Comparison of ENCODE assay signal across 8 cellular contexts in genomic region chr6:125780540-125781306, GRCh38.
DNase-seq lines count a peak whose midpoint lies in the region; ATAC-seq lines count a peak whose summit lies in the region.

No MANE protein-coding gene starts in this region.

- peak overlapping the region; percentile 83 for H3K27ac ChIP-seq in caudate nucleus (ENCODE audit: low read depth, low read length)

- ATAC-seq in GM18520 (IDR thresholded peaks at IDR 0.05; ENCODE audit: unreplicated experiment) (peak; percentile 39), HG03025 (IDR thresholded peaks at IDR 0.05; ENCODE audit: low FRiP score, unreplicated experiment) (peak; percentile 77)

- in situ Hi-C loops in ACHN (cut with HindIII; ENCODE audit: low pct_ligation_motif_present, low pct_unique_long_range_greater_than_20kb, low sequenced_read_pairs): no loop called here

- peak; percentile 68 for DNase-seq in ACHN
- peak; percentile 59 for DNase-seq in NCI-H2107 (lab: John Stamatoyannopoulos, UW)
- peak; percentile 68 for DNase-seq in UCSD-AML1 (lab: John Stamatoyannopoulos, UW; ENCODE audit: unreplicated experiment)
- DNase-seq in caudate nucleus (lab: John Stamatoyannopoulos, UW): peak in 39 of 61 donors; percentile 11 to 78 (median 44)
- DNase-seq in kidney glomerular epithelial cell (lab: John Stamatoyannopoulos, UW): peak; percentile 88
- DNase-seq in stimulated activated CD4-positive, alpha-beta T cell treated with anti-CD3 and anti-CD28 coated beads, Interleukin-2, amount 100 ng/mL, for 4 hours (ENCODE audit: low read depth): peak; percentile 47

Comparison
In these comparisons a context has a peak if more than half of its experiments do, and no peak if none do; other contexts are left out.
1. Peak in every context shown above with its lines: DNase-seq, ATAC-seq and H3K27ac ChIP-seq.